Comparison of ENCODE assay signal across 8 cellular contexts in the genomic region with DNA sequence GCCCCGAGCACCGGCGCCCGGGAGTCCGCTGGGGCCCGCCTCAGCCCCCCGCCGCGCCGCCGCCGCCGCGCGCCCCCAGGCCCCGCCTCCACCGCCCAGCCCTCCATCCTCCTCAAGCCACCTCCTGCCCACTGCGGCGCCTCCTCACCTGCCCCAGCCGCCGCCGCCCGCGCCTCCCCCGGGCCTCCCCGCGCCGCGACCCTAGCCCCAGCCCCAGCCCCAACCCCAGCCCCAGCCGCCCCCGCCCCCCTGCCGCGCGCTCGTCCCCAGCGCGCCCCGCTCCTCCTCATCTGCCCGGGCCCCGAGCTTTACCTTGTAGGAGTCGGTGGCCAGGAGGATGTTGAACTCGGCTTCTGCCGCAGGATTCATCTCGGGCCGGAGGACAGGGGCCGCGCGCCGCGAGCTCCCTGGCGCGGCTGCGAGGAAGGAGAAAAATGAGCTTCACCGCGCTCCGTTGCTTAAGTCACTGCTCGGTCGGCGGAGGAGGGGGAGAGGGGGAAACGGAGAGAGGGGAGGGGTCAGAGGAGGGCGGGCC. TPM values are rescaled to one million over a fixed set of nuclear protein-coding genes. Genes with fewer than 3 reads are reported as not detected.
A peak's percentile ranks its signal among the peaks of the same experiment; 100 is the strongest.
DNase-seq lines count a peak whose midpoint lies in the region; ATAC-seq and TF ChIP-seq lines count a peak whose summit lies in the region.

A gene (minus strand): TSS at position 468 of the 535 bp plus-strand sequence. CDS start 99 bp downstream, at position 369.

- H3K27ac ChIP-seq in SU-DHL-6 (ENCODE audit: low read depth, low read length) (peak within 1 kb of the TSS; percentile 76), left lung (peak within 1 kb of the TSS; percentile 98)

- H3K4me1 ChIP-seq in left lung, result peaks cover 17 to 40% of the 10 kb centered on the region in 2 donors

- H4K20me1 ChIP-seq in SU-DHL-6 (ENCODE audit: low read depth, low read length), result peaks cover 32% of the 10 kb centered on the region

- intact Hi-C loops in left lung (cut with DNase I), result no loop called here

- TF ChIP-seq CTCF in SU-DHL-6 (IDR thresholded peaks at IDR 0.05; ENCODE audit: insufficient read depth, low read length, poor library complexity, severe bottlenecking), result no peak
- no peak for TF ChIP-seq CTCF in left lung (IDR thresholded peaks at IDR 0.05)

- H3K27me3 ChIP-seq in SU-DHL-6 (ENCODE audit: low read length), result no peaks in the 10 kb centered on the region
- H3K27me3 ChIP-seq in left lung, result no peaks in the 10 kb centered on the region

- H3K9me3 ChIP-seq in SU-DHL-6 (ENCODE audit: insufficient read depth, low read length) (no peaks in the 10 kb centered on the region), left lung (no peaks in the 10 kb centered on the region)

- H3K4me3 ChIP-seq in SU-DHL-6 (ENCODE audit: insufficient read depth, low read length, poor library complexity, severe bottlenecking) (peak within 1 kb of the TSS; percentile 80), left lung (peak within 1 kb of the TSS; percentile 69 to 77)

- DNase-seq in AG08396 (ENCODE audit: low spot score) (peak; percentile 22), cerebellar cortex (ENCODE audit: low spot score) (peak; percentile 22), left lung (peak; percentile 63 to 90)
- peak; percentile 38 to 89 for DNase-seq in stimulated activated CD8-positive, alpha-beta memory T cell treated with anti-CD3 and anti-CD28 coated beads, Interleukin-4, amount 100 ng/mL, for 4 hours (ENCODE audit: low read depth in 2 of 2, low spot score in 1 of 2)

- H3K9ac ChIP-seq in SU-DHL-6 (ENCODE audit: low read length), result peak within 1 kb of the TSS; percentile 85

- H3K4me2 ChIP-seq in SU-DHL-6 (ENCODE audit: low read depth, low read length, poor library complexity, severe bottlenecking), result peak within 1 kb of the TSS; percentile 80

- H2AFZ ChIP-seq in SU-DHL-6 (ENCODE audit: low read depth, low read length, severe bottlenecking), result peak within 1 kb of the TSS; percentile 95

- H3K36me3 ChIP-seq in SU-DHL-6 (ENCODE audit: low read length) (no peaks in the 10 kb centered on the region), left lung (peaks cover 0 to 10% of the 10 kb centered on the region in 2 donors)

- no peaks in the 10 kb centered on the region for H3K9me2 ChIP-seq in SU-DHL-6 (replicated peaks; ENCODE audit: insufficient read depth, low read length)

- H3F3A ChIP-seq in SU-DHL-6 (ENCODE audit: insufficient read depth), result peaks cover 22% of the 10 kb centered on the region

- ATAC-seq in GM18907 (IDR thresholded peaks at IDR 0.05; ENCODE audit: unreplicated experiment) (peak; percentile 26), HG03354 (IDR thresholded peaks at IDR 0.05; ENCODE audit: poor library complexity, severe bottlenecking, unreplicated experiment) (peak; percentile 27), left lung (peak; percentile 21), GM18873 (IDR thresholded peaks at IDR 0.05; ENCODE audit: low FRiP score, unreplicated experiment) (no peak)

- H3K79me2 ChIP-seq in SU-DHL-6 (ENCODE audit: insufficient read depth, low read length), result peaks cover 46% of the 10 kb centered on the region

RNA-seq across cellular contexts. Expression of the gene that starts here (rescaled TPM):
- total RNA-seq in left lung, result 100 to 1,000 TPM in 1 of 2 donors, 10 to 100 TPM in 1; 98.1 to 425 TPM

Comparison
In these comparisons a context has a peak if more than half of its experiments do, and no peak if none do; other contexts are left out.
1. DNase-seq: peak in every context shown above with its lines; median percentile 76 in left lung; 64 in stimulated activated CD8-positive, alpha-beta memory T cell treated with anti-CD3 and anti-CD28 coated beads, Interleukin-4, amount 100 ng/mL, for 4 hours; 22 in AG08396; 22 in cerebellar cortex.